In genomic region chr17:56868716-56869115, GRCh38 we compare ENCODE assay signal across 25 cellular contexts. TPM values are rescaled to one million over a fixed set of nuclear protein-coding genes. Genes with fewer than 3 reads are reported as not detected.
A peak's percentile ranks its signal among the peaks of the same experiment; 100 is the strongest.
DNase-seq lines count a peak whose midpoint lies in the region; ATAC-seq and TF ChIP-seq lines count a peak whose summit lies in the region.
"Had no signal": no experiment of that assay in that cellular context is flagged by ENCODE, and none has a peak within 500 bp of the region (broad histone marks: within the 10 kb centered on the region; RNA-seq: fewer than 3 reads in every experiment).

No MANE protein-coding gene starts in this region.

- H3K27ac Mint-ChIP-seq in activated T-cell treated with anti-CD3 and anti-CD28 coated beads, Interleukin-2, amount 50 U/mL, for 72 hours, result peak overlapping the region; percentile 77
- H3K27ac Mint-ChIP-seq in endothelial cell (ENCODE audit: unreplicated experiment), result peak overlapping the region; percentile 85
- H3K27ac Mint-ChIP-seq: CD14-positive monocyte had no signal

- H2BK5ac ChIP-seq in trophoblast cell (ENCODE audit: low read depth, low read length, poor library complexity), result no peak overlapping the region

- no peak overlapping the region for H3K4me3 Mint-ChIP-seq in activated T-cell treated with anti-CD3 and anti-CD28 coated beads, Interleukin-2, amount 50 U/mL, for 72 hours
- no peak overlapping the region for H3K4me3 Mint-ChIP-seq in endothelial cell (ENCODE audit: unreplicated experiment)
- H3K4me3 Mint-ChIP-seq: CD14-positive monocyte had no signal

- H3K9me2 ChIP-seq in PC-3 (replicated peaks; ENCODE audit: low read length), result no peaks in the 10 kb centered on the region

- peak overlapping the region; percentile 52 for H3K27ac ChIP-seq in trophoblast cell (ENCODE audit: low read depth, low read length)
- no peak overlapping the region for H3K27ac ChIP-seq in PC-3 (ENCODE audit: low read length)
- H3K27ac ChIP-seq: PC-9, SJCRH30 had no signal

- H4K8ac ChIP-seq in trophoblast cell (ENCODE audit: low read depth, low read length), result no peak overlapping the region

- no peak overlapping the region for H3K18ac ChIP-seq in trophoblast cell (ENCODE audit: low read length)

- H3K27me3 Mint-ChIP-seq in activated T-cell treated with anti-CD3 and anti-CD28 coated beads, Interleukin-2, amount 50 U/mL, for 72 hours (ENCODE audit: low read depth), result peaks cover 8% of the 10 kb centered on the region
- peaks cover 3% of the 10 kb centered on the region for H3K27me3 Mint-ChIP-seq in endothelial cell (ENCODE audit: unreplicated experiment)

- no peaks in the 10 kb centered on the region for H4K20me1 ChIP-seq in PC-3 (ENCODE audit: low read length)

- H3K9me3 ChIP-seq in trophoblast cell (ENCODE audit: insufficient read depth, low read depth, low read length), result no peaks in the 10 kb centered on the region
- no peaks in the 10 kb centered on the region for H3K9me3 ChIP-seq in PC-3 (ENCODE audit: low read length)
- H3K9me3 ChIP-seq: BE2C, SJCRH30 had no signal

- H4K12ac ChIP-seq in trophoblast cell (ENCODE audit: low read depth, low read length), result no peak overlapping the region

- H3K27me3 ChIP-seq in trophoblast cell (ENCODE audit: insufficient read depth, low read length) (no peaks in the 10 kb centered on the region), PC-3 (ENCODE audit: low read length) (no peaks in the 10 kb centered on the region)
- H3K27me3 ChIP-seq: SJCRH30 had no signal

- H2AFZ ChIP-seq in trophoblast cell (ENCODE audit: insufficient read depth, low read length, poor library complexity) (no peak overlapping the region), PC-3 (ENCODE audit: low read length) (no peak overlapping the region)
- H2AFZ ChIP-seq: PC-9 had no signal

- no peak overlapping the region for H3K4me3 ChIP-seq in trophoblast cell (ENCODE audit: low read depth, low read length)
- H3K4me3 ChIP-seq in PC-3 (ENCODE audit: low read length), result no peak overlapping the region
- H3K4me3 ChIP-seq: K562, PC-9, SJCRH30 had no signal

- POLR2A ChIA-PET in PC-3 (lab: Charles Lee; ENCODE audit: unreplicated experiment), result no interaction called here

- H3K4me1 ChIP-seq in trophoblast cell (ENCODE audit: control insufficient read depth in 1 of 2, insufficient read depth in 2 of 2, low read length in 2 of 2) (peaks cover 3 to 9% of the 10 kb centered on the region in 2 experiments), PC-3 (ENCODE audit: insufficient read depth, low read length) (no peaks in the 10 kb centered on the region)
- H3K4me1 ChIP-seq: BE2C, SJCRH30 had no signal

- intact Hi-C loops in PC-3 (cut with micrococcal nuclease), result no loop called here

- WGBS in trophoblast cell (ENCODE audit: extremely low coverage, insufficient coverage, insufficient read length), result no CpG with 5 or more reads among the region's 3 CpGs

- H3K4me2 ChIP-seq in trophoblast cell (ENCODE audit: low read length), result no peak overlapping the region
- H3K4me2 ChIP-seq in PC-3 (ENCODE audit: low read length), result no peak overlapping the region
- H3K4me2 ChIP-seq: PC-9 had no signal

- H3K79me2 ChIP-seq in trophoblast cell (ENCODE audit: control insufficient read depth, insufficient read depth, low read length, poor library complexity) (no peaks in the 10 kb centered on the region), PC-3 (ENCODE audit: low read length) (no peaks in the 10 kb centered on the region)

- no peak for ATAC-seq in activated T-cell treated with anti-CD3 and anti-CD28 coated beads, Interleukin-2, amount 50 U/mL, for 72 hours (replicated peaks in 1 of 2)
- ATAC-seq in HG03045 (IDR thresholded peaks at IDR 0.05; ENCODE audit: unreplicated experiment) (no peak), GM19324 (IDR thresholded peaks at IDR 0.05; ENCODE audit: low FRiP score, unreplicated experiment) (no peak), PC-3 (no peak)
- ATAC-seq: K562, Right ventricle myocardium inferior had no signal

- no TSS peak for BruUV-seq in PC-3 (replicated peaks; lab: Mats Ljungman, UMichigan)

- H3K9ac ChIP-seq in trophoblast cell (ENCODE audit: low read length) (no peak overlapping the region), PC-3 (ENCODE audit: low read length) (no peak overlapping the region)

- no peaks in the 10 kb centered on the region for H3K9me3 Mint-ChIP-seq in activated T-cell treated with anti-CD3 and anti-CD28 coated beads, Interleukin-2, amount 50 U/mL, for 72 hours
- no peaks in the 10 kb centered on the region for H3K9me3 Mint-ChIP-seq in endothelial cell (ENCODE audit: unreplicated experiment)
- H3K9me3 Mint-ChIP-seq: CD14-positive monocyte had no signal

- H3K23ac ChIP-seq in trophoblast cell (ENCODE audit: low read length), result no peak overlapping the region

- H2BK12ac ChIP-seq in trophoblast cell (ENCODE audit: low read length), result no peak overlapping the region

- H3K79me1 ChIP-seq in trophoblast cell (ENCODE audit: low read length), result peaks cover 1% of the 10 kb centered on the region

- no peaks in the 10 kb centered on the region for H3F3A ChIP-seq in PC-3 (ENCODE audit: low read length, unreplicated experiment)

- no peak overlapping the region for H2AK5ac ChIP-seq in trophoblast cell (ENCODE audit: low read length)

- no peaks in the 10 kb centered on the region for H3K36me3 ChIP-seq in trophoblast cell (ENCODE audit: control insufficient read depth in 1 of 2, insufficient read depth in 2 of 2, low read length in 2 of 2)
- H3K36me3 ChIP-seq in PC-3 (ENCODE audit: low read depth, low read length), result peaks cover 13% of the 10 kb centered on the region
- H3K36me3 ChIP-seq: BE2C had no signal

- no peak for DNase-seq in activated T-cell treated with anti-CD3 and anti-CD28 coated beads, Interleukin-2, amount 50 U/mL, for 72 hours
- DNase-seq in activated T-cell treated with anti-CD3 and anti-CD28 coated beads for 4 hours (no peak), endothelial cell (ENCODE audit: low spot score) (no peak), trophoblast cell (no peak), PC-3 (no peak)
- DNase-seq: 8988T; ACHN; BE2C; Calu3; GF-D8; H7; Kasumi-1; MV-4-11; NCI-H1105; NCI-H446 treated with DMSO at 0.1 percent for 48 hours; NCI-H526; NCI-H82; NK-92 treated with Interleukin-12 subunit alpha and Interleukin-12 subunit beta, amount 100 ng/mL, for 24 hours; PC-9; SJCRH30 had no signal

- H3K4ac ChIP-seq in trophoblast cell (ENCODE audit: low read depth, low read length), result no peak overlapping the region

- no peak overlapping the region for H3K14ac ChIP-seq in trophoblast cell (ENCODE audit: low read length)

- H3K4me1 Mint-ChIP-seq in activated T-cell treated with anti-CD3 and anti-CD28 coated beads, Interleukin-2, amount 50 U/mL, for 72 hours (ENCODE audit: low read depth), result peaks cover 9% of the 10 kb centered on the region
- H3K4me1 Mint-ChIP-seq in endothelial cell (ENCODE audit: unreplicated experiment), result peaks cover 8% of the 10 kb centered on the region

- CTCF ChIA-PET in PC-3 (lab: Charles Lee), result interaction anchor here (0.6 kb wide), 1 partner anchor 26 kb away, joined by 3 read pairs; no protein-coding TSS in a partner anchor

- no peak overlapping the region for H4K91ac ChIP-seq in trophoblast cell (ENCODE audit: low read depth, low read length)

- TF ChIP-seq CTCF in endothelial cell (IDR thresholded peaks at IDR 0.05; ENCODE audit: unreplicated experiment) (no peak), PC-3 (conservative IDR thresholded peaks at IDR 0.05; ENCODE audit: low read depth, low read length) (no peak)

- H2BK120ac ChIP-seq in trophoblast cell (ENCODE audit: insufficient read depth, low read length, poor library complexity), result no peak overlapping the region

- peaks cover 3 to 7% of the 10 kb centered on the region in 2 donors for H3K36me3 Mint-ChIP-seq in activated T-cell treated with anti-CD3 and anti-CD28 coated beads, Interleukin-2, amount 50 U/mL, for 72 hours (ENCODE audit: insufficient read depth in 2 of 2)
- H3K36me3 Mint-ChIP-seq in endothelial cell (ENCODE audit: low read depth, unreplicated experiment), result no peaks in the 10 kb centered on the region

RNA-seq across cellular contexts. Expression of gene DGKE, which starts 34.8 kb away (rescaled TPM):
- total RNA-seq in activated T-cell treated with anti-CD3 and anti-CD28 coated beads, Interleukin-2, amount 50 U/mL, for 72 hours, result 10 to 100 TPM; 25.0 to 34.6 TPM
- total RNA-seq in endothelial cell (ENCODE audit: unreplicated experiment) (3.3 TPM), PC-3 (2014; rRNA removed) (8.4 and 12.4 TPM in 2 replicates)
- 3.6 TPM in 2 replicates for polyA plus RNA-seq in trophoblast cell (2013)

RNA-seq across cellular contexts. Expression of gene C17orf67, which starts 35.0 kb away (rescaled TPM):
- total RNA-seq in activated T-cell treated with anti-CD3 and anti-CD28 coated beads, Interleukin-2, amount 50 U/mL, for 72 hours, result 1 to 10 TPM; 4.0 to 4.5 TPM
- 1.7 TPM for total RNA-seq in endothelial cell (ENCODE audit: unreplicated experiment)
- 0.82 and 0.90 TPM in 2 replicates for polyA plus RNA-seq in trophoblast cell (2013)
- 2.3 and 4.4 TPM in 2 replicates for total RNA-seq in PC-3 (2014; rRNA removed)

RNA-seq across cellular contexts. Expression of gene TRIM25, which starts 45.1 kb away (rescaled TPM):
- total RNA-seq in activated T-cell treated with anti-CD3 and anti-CD28 coated beads, Interleukin-2, amount 50 U/mL, for 72 hours, result 100 to 1,000 TPM; 197 to 235 TPM
- total RNA-seq in endothelial cell (ENCODE audit: unreplicated experiment) (13.8 TPM), PC-3 (2014; rRNA removed) (44.0 and 60.2 TPM in 2 replicates)
- polyA plus RNA-seq in trophoblast cell (2013), result 18.0 and 18.2 TPM in 2 replicates
